In genomic region chr1:179327679-179328078, GRCh38 we compare ENCODE assay signal across 23 cellular contexts. TPM values are rescaled to one million over a fixed set of nuclear protein-coding genes. Genes with fewer than 3 reads are reported as not detected.
DNase-seq lines count a peak whose midpoint lies in the region; ATAC-seq and TF ChIP-seq lines count a peak whose summit lies in the region.
"Had no signal": no experiment of that assay in that cellular context is flagged by ENCODE, and none has a peak within 500 bp of the region (broad histone marks: within the 10 kb centered on the region; RNA-seq: fewer than 3 reads in every experiment).

No MANE protein-coding gene starts in this region.

- ATAC-seq in natural killer cell treated with Interleukin-12 subunit alpha and Interleukin-12 subunit beta and Interleukin-15 and Interleukin-18, amount 100 ng/mL, for 72 hours, result peak; percentile 32 to 33
- ATAC-seq in aorta (ENCODE audit: low FRiP score) (no peak), HG03520 (IDR thresholded peaks at IDR 0.05; ENCODE audit: unreplicated experiment) (no peak)
- ATAC-seq: activated CD8-positive, alpha-beta T cell treated with anti-CD3 and anti-CD28 coated beads for 36 hours; GM12878 had no signal

- H3K36me3 Mint-ChIP-seq in natural killer cell treated with Interleukin-12 subunit alpha and Interleukin-12 subunit beta and Interleukin-15 and Interleukin-18, amount 100 ng/mL, for 72 hours, result peaks cover 5% of the 10 kb centered on the region

- H3K9me3 ChIP-seq in aorta (ENCODE audit: control insufficient read depth, low read length), result no peaks in the 10 kb centered on the region
- H3K9me3 ChIP-seq: suprapubic skin, vagina had no signal

- H3K4me1 Mint-ChIP-seq in natural killer cell treated with Interleukin-12 subunit alpha and Interleukin-12 subunit beta and Interleukin-15 and Interleukin-18, amount 100 ng/mL, for 72 hours (ENCODE audit: low read depth in 2 of 2), result peaks cover 18% of the 10 kb centered on the region in 2 donors
- H3K4me1 Mint-ChIP-seq: activated B cell treated with CpG ODN at 0.5 μM for 24 hours had no signal

- intact Hi-C loops in aorta (cut with DNase I), result no loop called here

- H3K27ac ChIP-seq in aorta (ENCODE audit: low read depth in 1 of 2, low read length in 2 of 2), result no peak overlapping the region
- H3K27ac ChIP-seq: GM23248, parathyroid adenoma, suprapubic skin, vagina had no signal

- H3K27me3 Mint-ChIP-seq in natural killer cell treated with Interleukin-12 subunit alpha and Interleukin-12 subunit beta and Interleukin-15 and Interleukin-18, amount 100 ng/mL, for 72 hours, result no peaks in the 10 kb centered on the region
- H3K27me3 Mint-ChIP-seq: activated B cell treated with CpG ODN at 0.5 μM for 24 hours; activated CD8-positive, alpha-beta T cell treated with anti-CD3 and anti-CD28 coated beads for 36 hours; CD4-positive, CD25-positive, alpha-beta regulatory T cell had no signal

- H3K4me1 ChIP-seq in aorta (ENCODE audit: control insufficient read depth in 1 of 2, insufficient read depth in 2 of 2, low read length in 2 of 2), result no peaks in the 10 kb centered on the region
- H3K4me1 ChIP-seq: suprapubic skin, vagina had no signal

- H3K9me3 Mint-ChIP-seq in natural killer cell treated with Interleukin-12 subunit alpha and Interleukin-12 subunit beta and Interleukin-15 and Interleukin-18, amount 100 ng/mL, for 72 hours, result no peaks in the 10 kb centered on the region
- H3K9me3 Mint-ChIP-seq: natural killer cell had no signal

- TF ChIP-seq CTCF in choroid plexus epithelial cell (conservative IDR thresholded peaks at IDR 0.05; ENCODE audit: low read depth, low read length), result no peak

- H3K4me3 ChIP-seq in choroid plexus epithelial cell (ENCODE audit: low read depth, low read length), result no peak overlapping the region
- H3K4me3 ChIP-seq in aorta (ENCODE audit: low read length in 2 of 2), result no peak overlapping the region
- H3K4me3 ChIP-seq: GM12878, GM23248, suprapubic skin, vagina had no signal

- no peaks in the 10 kb centered on the region for H3K27me3 ChIP-seq in aorta (ENCODE audit: control insufficient read depth in 1 of 2, insufficient read depth in 2 of 2, low read length in 1 of 2)
- H3K27me3 ChIP-seq: suprapubic skin, vagina had no signal

- 74 to 77% methylated on average over 3 of the region's 3 CpGs for WGBS in aorta, 2 donors

- DNase-seq in GF-D8 (lab: John Stamatoyannopoulos, UW) (peak; percentile 97), NOMO-1 treated with dmso at 0.1 percent for 144 hours (lab: John Stamatoyannopoulos, UW; ENCODE audit: unreplicated experiment) (peak; percentile 91), choroid plexus epithelial cell (ENCODE audit: low read depth) (peak; percentile 31), aorta (no peak), NCI-H1417 (lab: John Stamatoyannopoulos, UW) (no peak), activated gamma-delta T cell (lab: John Stamatoyannopoulos, UW) (no peak)
- DNase-seq in natural killer cell treated with Interleukin-12 subunit alpha and Interleukin-12 subunit beta and Interleukin-15 and Interleukin-18, amount 100 ng/mL, for 72 hours (ENCODE audit: low spot score), result no peak
- DNase-seq: ACHN; activated B cell treated with CpG ODN at 0.5 μM for 24 hours; activated CD8-positive, alpha-beta T cell treated with anti-CD3 and anti-CD28 coated beads for 36 hours; activated naive CD4-positive, alpha-beta T cell; CD4-positive, CD25-positive, alpha-beta regulatory T cell; GM23248; natural killer cell; NCI-H774 had no signal

- H3K4me3 Mint-ChIP-seq in natural killer cell treated with Interleukin-12 subunit alpha and Interleukin-12 subunit beta and Interleukin-15 and Interleukin-18, amount 100 ng/mL, for 72 hours, result no peak overlapping the region
- H3K4me3 Mint-ChIP-seq: activated B cell treated with CpG ODN at 0.5 μM for 24 hours; activated CD8-positive, alpha-beta T cell treated with anti-CD3 and anti-CD28 coated beads for 36 hours; CD4-positive, CD25-positive, alpha-beta regulatory T cell; natural killer cell; T-helper 2 cell treated with Interferon-gamma antibody and Interleukin-4, amounts not matched to agents 5 μg/mL and 100 μg/mL, for 36 hours had no signal

- H3K36me3 ChIP-seq in aorta (ENCODE audit: control insufficient read depth in 1 of 2, insufficient read depth in 2 of 2, low read length in 1 of 2), result no peaks in the 10 kb centered on the region
- H3K36me3 ChIP-seq: suprapubic skin had no signal

- H3K27ac Mint-ChIP-seq in natural killer cell treated with Interleukin-12 subunit alpha and Interleukin-12 subunit beta and Interleukin-15 and Interleukin-18, amount 100 ng/mL, for 72 hours, result no peak overlapping the region
- H3K27ac Mint-ChIP-seq: activated B cell treated with CpG ODN at 0.5 μM for 24 hours; activated CD8-positive, alpha-beta T cell treated with anti-CD3 and anti-CD28 coated beads for 36 hours; CD4-positive, CD25-positive, alpha-beta regulatory T cell; T-helper 2 cell treated with Interferon-gamma antibody and Interleukin-4, amounts not matched to agents 5 μg/mL and 100 μg/mL, for 36 hours had no signal

RNA-seq across cellular contexts. Expression of gene SOAT1, which starts 34.1 kb away (rescaled TPM):
- total RNA-seq in natural killer cell treated with Interleukin-12 subunit alpha and Interleukin-12 subunit beta and Interleukin-15 and Interleukin-18, amount 100 ng/mL, for 72 hours, result 10 to 100 TPM; 52.9 to 78.3 TPM
- total RNA-seq in aorta, result 10 to 100 TPM; 38.6 to 42.7 TPM
- 1 to 10 TPM; 6.0 to 6.7 TPM for polyA plus RNA-seq in aorta

RNA-seq across cellular contexts. Expression of gene AXDND1, which starts 38.1 kb away (rescaled TPM):
- total RNA-seq in natural killer cell treated with Interleukin-12 subunit alpha and Interleukin-12 subunit beta and Interleukin-15 and Interleukin-18, amount 100 ng/mL, for 72 hours, result under 1 TPM in 1 of 2 donors, not detected in 1; 0.81 TPM
- total RNA-seq in aorta, result not detected
- not detected for polyA plus RNA-seq in aorta
- total RNA-seq: cardiac septum; CD4-positive, CD25-positive, alpha-beta regulatory T cell; epithelial cell of proximal tubule; GM23248; vagina had no signal
- polyA plus RNA-seq: CD4-positive, CD25-positive, alpha-beta regulatory T cell; GM23248 had no signal

Comparison
In these comparisons a context has a peak if more than half of its experiments do, and no peak if none do; other contexts are left out.
1. DNase-seq: peak in GF-D8 (single experiment), NOMO-1 treated with dmso at 0.1 percent for 144 hours (single experiment) and choroid plexus epithelial cell (single experiment); none in natural killer cell treated with Interleukin-12 subunit alpha and Interleukin-12 subunit beta and Interleukin-15 and Interleukin-18, amount 100 ng/mL, for 72 hours (single experiment), aorta (0 of 2), NCI-H1417 (0 of 3) and activated gamma-delta T cell (single experiment).
2. ATAC-seq: peak in natural killer cell treated with Interleukin-12 subunit alpha and Interleukin-12 subunit beta and Interleukin-15 and Interleukin-18, amount 100 ng/mL, for 72 hours (2 of 2); none in aorta (single experiment) and HG03520 (single experiment).